ENCODE assay signal across 1 cellular context in genomic region chr12:18861287-18861858, GRCh38.
TF ChIP-seq lines count a peak whose summit lies in the region.

No MANE protein-coding gene starts in this region.

TF ChIP-seq in GM12878, 131 proteins besides CTCF, POLR2A, EP300 and RAD21 (continued from another document):
- TF ChIP-seq, protein P1, sequence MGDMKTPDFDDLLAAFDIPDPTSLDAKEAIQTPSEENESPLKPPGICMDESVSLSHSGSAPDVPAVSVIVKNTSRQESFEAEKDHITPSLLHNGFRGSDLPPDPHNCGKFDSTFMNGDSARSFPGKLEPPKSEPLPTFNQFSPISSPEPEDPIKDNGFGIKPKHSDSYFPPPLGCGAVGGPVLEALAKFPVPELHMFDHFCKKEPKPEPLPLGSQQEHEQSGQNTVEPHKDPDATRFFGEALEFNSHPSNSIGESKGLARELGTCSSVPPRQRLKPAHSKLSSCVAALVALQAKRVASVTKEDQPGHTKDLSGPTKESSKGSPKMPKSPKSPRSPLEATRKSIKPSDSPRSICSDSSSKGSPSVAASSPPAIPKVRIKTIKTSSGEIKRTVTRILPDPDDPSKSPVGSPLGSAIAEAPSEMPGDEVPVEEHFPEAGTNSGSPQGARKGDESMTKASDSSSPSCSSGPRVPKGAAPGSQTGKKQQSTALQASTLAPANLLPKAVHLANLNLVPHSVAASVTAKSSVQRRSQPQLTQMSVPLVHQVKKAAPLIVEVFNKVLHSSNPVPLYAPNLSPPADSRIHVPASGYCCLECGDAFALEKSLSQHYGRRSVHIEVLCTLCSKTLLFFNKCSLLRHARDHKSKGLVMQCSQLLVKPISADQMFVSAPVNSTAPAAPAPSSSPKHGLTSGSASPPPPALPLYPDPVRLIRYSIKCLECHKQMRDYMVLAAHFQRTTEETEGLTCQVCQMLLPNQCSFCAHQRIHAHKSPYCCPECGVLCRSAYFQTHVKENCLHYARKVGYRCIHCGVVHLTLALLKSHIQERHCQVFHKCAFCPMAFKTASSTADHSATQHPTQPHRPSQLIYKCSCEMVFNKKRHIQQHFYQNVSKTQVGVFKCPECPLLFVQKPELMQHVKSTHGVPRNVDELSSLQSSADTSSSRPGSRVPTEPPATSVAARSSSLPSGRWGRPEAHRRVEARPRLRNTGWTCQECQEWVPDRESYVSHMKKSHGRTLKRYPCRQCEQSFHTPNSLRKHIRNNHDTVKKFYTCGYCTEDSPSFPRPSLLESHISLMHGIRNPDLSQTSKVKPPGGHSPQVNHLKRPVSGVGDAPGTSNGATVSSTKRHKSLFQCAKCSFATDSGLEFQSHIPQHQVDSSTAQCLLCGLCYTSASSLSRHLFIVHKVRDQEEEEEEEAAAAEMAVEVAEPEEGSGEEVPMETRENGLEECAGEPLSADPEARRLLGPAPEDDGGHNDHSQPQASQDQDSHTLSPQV (IDR thresholded peaks at IDR 0.05) = no peak
- TF ChIP-seq SMAD5 (IDR thresholded peaks at IDR 0.05; ENCODE audit: low read depth) (no peak), FOXM1 (IDR thresholded peaks at IDR 0.05; ENCODE audit: low read depth, low read length) (no peak), ZBED1 (IDR thresholded peaks at IDR 0.05; ENCODE audit: borderline replicate concordance) (no peak), PRDM15 (CRISPR knock-in tag; IDR thresholded peaks at IDR 0.05) (no peak), CBFB (IDR thresholded peaks at IDR 0.05; ENCODE audit: low read depth) (no peak)
- TF ChIP-seq, protein P2, sequence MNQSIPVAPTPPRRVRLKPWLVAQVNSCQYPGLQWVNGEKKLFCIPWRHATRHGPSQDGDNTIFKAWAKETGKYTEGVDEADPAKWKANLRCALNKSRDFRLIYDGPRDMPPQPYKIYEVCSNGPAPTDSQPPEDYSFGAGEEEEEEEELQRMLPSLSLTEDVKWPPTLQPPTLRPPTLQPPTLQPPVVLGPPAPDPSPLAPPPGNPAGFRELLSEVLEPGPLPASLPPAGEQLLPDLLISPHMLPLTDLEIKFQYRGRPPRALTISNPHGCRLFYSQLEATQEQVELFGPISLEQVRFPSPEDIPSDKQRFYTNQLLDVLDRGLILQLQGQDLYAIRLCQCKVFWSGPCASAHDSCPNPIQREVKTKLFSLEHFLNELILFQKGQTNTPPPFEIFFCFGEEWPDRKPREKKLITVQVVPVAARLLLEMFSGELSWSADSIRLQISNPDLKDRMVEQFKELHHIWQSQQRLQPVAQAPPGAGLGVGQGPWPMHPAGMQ (IDR thresholded peaks at IDR 0.05; ENCODE audit: borderline replicate concordance) = no peak
